ENCODE assay signal across 12 cellular contexts in genomic region chr12:124673881-124674617, GRCh38.
A peak's percentile ranks its signal among the peaks of the same experiment; 100 is the strongest.
DNase-seq lines count a peak whose midpoint lies in the region; ATAC-seq and TF ChIP-seq lines count a peak whose summit lies in the region.
"Had no signal": no experiment of that assay in that cellular context is flagged by ENCODE, and none has a peak within 500 bp of the region (broad histone marks: within the 10 kb centered on the region; RNA-seq: fewer than 3 reads in every experiment).

No MANE protein-coding gene starts in this region.

- no peaks in the 10 kb centered on the region for H4K20me1 ChIP-seq in DND-41 (ENCODE audit: insufficient read depth, low read length)

- intact Hi-C loops in sigmoid colon (cut with DNase I) = no loop called here

- 73 to 74% methylated on average over 15 of the region's 15 CpGs for WGBS in sigmoid colon, 2 donors

- peak; percentile 33; the same call in 1 of the 3 replicates for ATAC-seq in DND-41 (ENCODE audit: insufficient read depth, low read depth)
- ATAC-seq in SK-N-SH treated with all-trans-retinoic acid at 6 μM for 48 hours = peak; percentile 41
- ATAC-seq in effector memory CD8-positive, alpha-beta T cell (replicated peaks) = no peak

- H3K4me3 Mint-ChIP-seq in glutamatergic neuron (ENCODE audit: unreplicated experiment) = peak overlapping the region; percentile 34
- no peak overlapping the region for H3K4me3 Mint-ChIP-seq in effector memory CD8-positive, alpha-beta T cell
- H3K4me3 Mint-ChIP-seq in activated T-cell treated with anti-CD3 and anti-CD28 coated beads, Interleukin-2, amount 50 U/mL, for 24 hours = no peak overlapping the region
- H3K4me3 Mint-ChIP-seq: activated CD4-positive, alpha-beta T cell treated with anti-CD3 and anti-CD28 coated beads, Interleukin-2, amount 10 ng/mL, durations not matched to agents 7 days and 5 days had no signal

- TF ChIP-seq CTCF in DND-41 (IDR thresholded peaks at IDR 0.05; ENCODE audit: borderline replicate concordance, extremely low read depth, low read length, poor library complexity, severe bottlenecking) = no peak
- TF ChIP-seq CTCF in glutamatergic neuron (IDR thresholded peaks at IDR 0.05; ENCODE audit: partially characterized antibody, unreplicated experiment) = no peak
- TF ChIP-seq CTCF in sigmoid colon (IDR thresholded peaks at IDR 0.05) = no peak

- H3K27ac ChIP-seq in DND-41 (ENCODE audit: low read length) (no peak overlapping the region), sigmoid colon (peak overlapping the region; percentile 24 to 93 (median 77))

- H3K4me3 ChIP-seq in DND-41 (ENCODE audit: low read depth in 1 of 2, low read length in 2 of 2) (no peak overlapping the region), sigmoid colon (no peak overlapping the region)

- H3K9me3 ChIP-seq in DND-41 (ENCODE audit: insufficient read depth, low read length, severe bottlenecking) (no peaks in the 10 kb centered on the region), sigmoid colon (no peaks in the 10 kb centered on the region)

- peaks cover 19% of the 10 kb centered on the region for H3K9me3 Mint-ChIP-seq in glutamatergic neuron (ENCODE audit: unreplicated experiment)
- no peaks in the 10 kb centered on the region for H3K9me3 Mint-ChIP-seq in effector memory CD8-positive, alpha-beta T cell
- H3K9me3 Mint-ChIP-seq in activated T-cell treated with anti-CD3 and anti-CD28 coated beads, Interleukin-2, amount 50 U/mL, for 24 hours = no peaks in the 10 kb centered on the region

- no peaks in the 10 kb centered on the region for H3K79me2 ChIP-seq in DND-41 (ENCODE audit: insufficient read depth, low read length)

- H3K4me2 ChIP-seq in DND-41 (ENCODE audit: insufficient read depth, low read length) = no peak overlapping the region

- H3K36me3 Mint-ChIP-seq in glutamatergic neuron (ENCODE audit: unreplicated experiment) = peaks cover 9% of the 10 kb centered on the region
- H3K36me3 Mint-ChIP-seq in effector memory CD8-positive, alpha-beta T cell (ENCODE audit: insufficient read depth) = no peaks in the 10 kb centered on the region
- H3K36me3 Mint-ChIP-seq in activated T-cell treated with anti-CD3 and anti-CD28 coated beads, Interleukin-2, amount 50 U/mL, for 24 hours (ENCODE audit: low read depth) = no peaks in the 10 kb centered on the region

- H3K9ac ChIP-seq in DND-41 (ENCODE audit: low read depth, low read length) = no peak overlapping the region

- TF ChIP-seq EP300 in sigmoid colon (IDR thresholded peaks at IDR 0.05) = no peak

- peaks cover 34% of the 10 kb centered on the region for H3K4me1 Mint-ChIP-seq in glutamatergic neuron (ENCODE audit: low read depth, unreplicated experiment)
- H3K4me1 Mint-ChIP-seq in effector memory CD8-positive, alpha-beta T cell (ENCODE audit: low read depth in 2 of 2) = no peaks in the 10 kb centered on the region
- H3K4me1 Mint-ChIP-seq in activated T-cell treated with anti-CD3 and anti-CD28 coated beads, Interleukin-2, amount 50 U/mL, for 24 hours (ENCODE audit: low read depth) = peaks cover 2% of the 10 kb centered on the region
- H3K4me1 Mint-ChIP-seq: activated CD4-positive, alpha-beta T cell treated with anti-CD3 and anti-CD28 coated beads, Interleukin-2, amount 10 ng/mL, durations not matched to agents 7 days and 5 days had no signal

- no peak overlapping the region for H2AFZ ChIP-seq in DND-41 (ENCODE audit: low read depth, low read length)

- no peak for TF ChIP-seq POLR2A in sigmoid colon (IDR thresholded peaks at IDR 0.05)

- no peak overlapping the region for H3K27ac Mint-ChIP-seq in glutamatergic neuron (ENCODE audit: unreplicated experiment)
- no peak overlapping the region for H3K27ac Mint-ChIP-seq in effector memory CD8-positive, alpha-beta T cell
- H3K27ac Mint-ChIP-seq in activated T-cell treated with anti-CD3 and anti-CD28 coated beads, Interleukin-2, amount 50 U/mL, for 24 hours = no peak overlapping the region
- H3K27ac Mint-ChIP-seq: activated CD4-positive, alpha-beta T cell treated with anti-CD3 and anti-CD28 coated beads, Interleukin-2, amount 10 ng/mL, durations not matched to agents 7 days and 5 days had no signal

- no peaks in the 10 kb centered on the region for H3K4me1 ChIP-seq in DND-41 (ENCODE audit: insufficient read depth, low read length)
- peaks cover 0 to 37% (median 34%) of the 10 kb centered on the region in 4 donors for H3K4me1 ChIP-seq in sigmoid colon

- no peaks in the 10 kb centered on the region for H3K36me3 ChIP-seq in DND-41 (ENCODE audit: insufficient read depth, low read length)
- H3K36me3 ChIP-seq in sigmoid colon = no peaks in the 10 kb centered on the region

- H3K27me3 Mint-ChIP-seq in glutamatergic neuron (ENCODE audit: unreplicated experiment) = peaks cover 27% of the 10 kb centered on the region
- H3K27me3 Mint-ChIP-seq in effector memory CD8-positive, alpha-beta T cell = peaks cover 0 to 6% of the 10 kb centered on the region in 2 donors
- no peaks in the 10 kb centered on the region for H3K27me3 Mint-ChIP-seq in activated T-cell treated with anti-CD3 and anti-CD28 coated beads, Interleukin-2, amount 50 U/mL, for 24 hours
- H3K27me3 Mint-ChIP-seq: activated CD4-positive, alpha-beta T cell treated with anti-CD3 and anti-CD28 coated beads, Interleukin-2, amount 10 ng/mL, durations not matched to agents 7 days and 5 days had no signal

- H3K27me3 ChIP-seq in DND-41 (ENCODE audit: insufficient read depth, low read length, poor library complexity) = no peaks in the 10 kb centered on the region
- no peaks in the 10 kb centered on the region for H3K27me3 ChIP-seq in sigmoid colon

- DNase-seq in DND-41 (no peak), glutamatergic neuron (peak; percentile 83), sigmoid colon (no peak), SW480 (ENCODE audit: low spot score) (no peak), amniotic stem cell (lab: John Stamatoyannopoulos, UW) (no peak)
- no peak for DNase-seq in effector memory CD8-positive, alpha-beta T cell
- no peak for DNase-seq in activated T-cell treated with anti-CD3 and anti-CD28 coated beads, Interleukin-2, amount 50 U/mL, for 24 hours
- DNase-seq: activated CD4-positive, alpha-beta T cell treated with anti-CD3 and anti-CD28 coated beads, Interleukin-2, amount 10 ng/mL, durations not matched to agents 7 days and 5 days; activated effector memory CD4-positive, alpha-beta T cell treated with Interleukin-2 at 50 U/mL for 16 hours; AML-193; small intestine had no signal

TF ChIP-seq in SK-N-SH treated with all-trans-retinoic acid at 6 μM for 48 hours, 23 proteins besides CTCF, POLR2A, EP300 and RAD21 (continues in another document):
- TF ChIP-seq ESRRG (CRISPR knock-in tag; IDR thresholded peaks at IDR 0.05) = no peak
- TF ChIP-seq TSHZ2 (CRISPR knock-in tag; IDR thresholded peaks at IDR 0.05) = peak; percentile 77; the same call in 1 of the 2 replicates
- no peak for TF ChIP-seq POU6F1 (CRISPR knock-in tag; IDR thresholded peaks at IDR 0.05; ENCODE audit: borderline replicate concordance, low read depth)
- TF ChIP-seq OSR1 (CRISPR knock-in tag; IDR thresholded peaks at IDR 0.05) = no peak
- no peak for TF ChIP-seq RARB (CRISPR knock-in tag; IDR thresholded peaks at IDR 0.05)
- no peak for TF ChIP-seq ZNF8 (CRISPR knock-in tag; IDR thresholded peaks at IDR 0.05)
- no peak for TF ChIP-seq CREB5 (CRISPR knock-in tag; IDR thresholded peaks at IDR 0.05; ENCODE audit: low read depth)
- TF ChIP-seq ZC3H10 (CRISPR knock-in tag; IDR thresholded peaks at IDR 0.05) = no peak
